8 cellular contexts compared by ENCODE assay signal in genomic region chr16:14634389-14634725, GRCh38. TPM values are rescaled to one million over a fixed set of nuclear protein-coding genes. Genes with fewer than 3 reads are reported as not detected.
DNase-seq lines count a peak whose midpoint lies in the region; ATAC-seq and TF ChIP-seq lines count a peak whose summit lies in the region.

No MANE protein-coding gene starts in this region.

- no peaks in the 10 kb centered on the region for H3K9me3 ChIP-seq in CD8-positive, alpha-beta memory T cell (ENCODE audit: low read length)
- H3K9me3 ChIP-seq in OCI-LY1 (ENCODE audit: low read length) (no peaks in the 10 kb centered on the region), endodermal cell (ENCODE audit: control insufficient read depth, low read length) (no peaks in the 10 kb centered on the region), ovary (no peaks in the 10 kb centered on the region)

- no peak for TF ChIP-seq POLR2A in ovary (IDR thresholded peaks at IDR 0.05)

- H3K9ac ChIP-seq in OCI-LY1 (ENCODE audit: low read length) (no peak overlapping the region; the same call in 1 of the 2 replicates), endodermal cell (ENCODE audit: extremely low read depth, low read length, poor library complexity, severe bottlenecking) (no peak overlapping the region)

- ATAC-seq in GM18519 (IDR thresholded peaks at IDR 0.05; ENCODE audit: low FRiP score, unreplicated experiment), result no peak

- H3K27ac ChIP-seq in CD8-positive, alpha-beta memory T cell (ENCODE audit: low read depth, low read length), result no peak overlapping the region
- H3K27ac ChIP-seq in OCI-LY1 (ENCODE audit: low read depth, low read length, poor library complexity, severe bottlenecking), result no peak overlapping the region
- H3K27ac ChIP-seq in endodermal cell (ENCODE audit: low read depth, low read length), result no peak overlapping the region
- H3K27ac ChIP-seq in ovary, result no peak overlapping the region

- H3K27me3 ChIP-seq in CD8-positive, alpha-beta memory T cell (ENCODE audit: insufficient read depth, low read length, poor library complexity, severe bottlenecking), result no peaks in the 10 kb centered on the region
- H3K27me3 ChIP-seq in OCI-LY1 (ENCODE audit: insufficient read depth, low read length) (no peaks in the 10 kb centered on the region), endodermal cell (ENCODE audit: control insufficient read depth, insufficient read depth, low read length, poor library complexity, severe bottlenecking) (no peaks in the 10 kb centered on the region), ovary (no peaks in the 10 kb centered on the region)

- H3K4me3 ChIP-seq in CD8-positive, alpha-beta memory T cell (ENCODE audit: low read length), result peak overlapping the region; percentile 87
- H3K4me3 ChIP-seq in OCI-LY1 (ENCODE audit: low read depth, low read length, poor library complexity, severe bottlenecking) (peak overlapping the region; percentile 99), endodermal cell (ENCODE audit: low read length) (peak overlapping the region; percentile 95), ovary (peak overlapping the region; percentile 60)

- peaks cover 38% of the 10 kb centered on the region for H3K4me1 ChIP-seq in CD8-positive, alpha-beta memory T cell (ENCODE audit: insufficient read depth, low read length)
- H3K4me1 ChIP-seq in OCI-LY1 (ENCODE audit: insufficient read depth, low read length, severe bottlenecking) (peaks cover 26% of the 10 kb centered on the region), endodermal cell (ENCODE audit: control insufficient read depth, insufficient read depth, low read length) (peaks cover 11% of the 10 kb centered on the region), ovary (ENCODE audit: insufficient read depth) (peaks cover 8% of the 10 kb centered on the region)

- H3K36me3 Mint-ChIP-seq in CD8-positive, alpha-beta memory T cell, result peaks cover 0 to 36% (median 0%) of the 10 kb centered on the region in 3 donors
- peaks cover 27% of the 10 kb centered on the region for H3K36me3 Mint-ChIP-seq in endodermal cell (ENCODE audit: low read depth)

- H3K27ac Mint-ChIP-seq in CD8-positive, alpha-beta memory T cell, result peak overlapping the region; percentile 95 to 100 (median 99)
- peak overlapping the region; percentile 98 for H3K27ac Mint-ChIP-seq in endodermal cell

- H3K27me3 Mint-ChIP-seq in CD8-positive, alpha-beta memory T cell, result peaks cover 0 to 2% of the 10 kb centered on the region in 2 donors
- H3K27me3 Mint-ChIP-seq in endodermal cell (ENCODE audit: insufficient read depth), result no peaks in the 10 kb centered on the region

- no peaks in the 10 kb centered on the region for H3F3A ChIP-seq in OCI-LY1 (ENCODE audit: insufficient read depth, low read length)

- no peak overlapping the region for H2AFZ ChIP-seq in OCI-LY1 (ENCODE audit: low read length)

- H3K36me3 ChIP-seq in CD8-positive, alpha-beta memory T cell (ENCODE audit: insufficient read depth, low read length), result no peaks in the 10 kb centered on the region
- H3K36me3 ChIP-seq in OCI-LY1 (ENCODE audit: insufficient read depth, low read length) (peaks cover 35% of the 10 kb centered on the region), endodermal cell (ENCODE audit: control insufficient read depth, insufficient read depth, low read length) (peaks cover 31% of the 10 kb centered on the region), ovary (no peaks in the 10 kb centered on the region)

- WGBS in endodermal cell (ENCODE audit: insufficient coverage in 1 of 2, insufficient read length in 1 of 2), 2 experiments, result 72 to 82% methylated on average over 7 of the region's 7 CpGs
- WGBS in ovary, 3 donors, result 61 to 66% (median 65%) methylated on average over 7 of the region's 7 CpGs

- POLR2A ChIA-PET in CD8-positive, alpha-beta memory T cell (lab: Charles Lee), result no interaction called here

- peak overlapping the region; percentile 97 for H3K4me2 ChIP-seq in OCI-LY1 (ENCODE audit: low read length)

- H3K79me2 ChIP-seq in OCI-LY1 (ENCODE audit: insufficient read depth, low read length), result peaks cover 61% of the 10 kb centered on the region

- CTCF ChIA-PET in CD8-positive, alpha-beta memory T cell (lab: Charles Lee), result interaction anchor here (0.6 kb wide), 1 partner anchor 332 kb away, joined by 4 read pairs; no protein-coding TSS in a partner anchor

- no peaks in the 10 kb centered on the region for H4K20me1 ChIP-seq in OCI-LY1 (ENCODE audit: insufficient read depth, low read length)

- H3K4me1 Mint-ChIP-seq in CD8-positive, alpha-beta memory T cell, result peaks cover 46 to 76% (median 66%) of the 10 kb centered on the region in 3 donors
- H3K4me1 Mint-ChIP-seq in endodermal cell, result peaks cover 34% of the 10 kb centered on the region

- TF ChIP-seq CTCF in OCI-LY1 (IDR thresholded peaks at IDR 0.05; ENCODE audit: low read length), result no peak
- no peak for TF ChIP-seq CTCF in endodermal cell (conservative IDR thresholded peaks at IDR 0.05)
- no peak for TF ChIP-seq CTCF in ovary (IDR thresholded peaks at IDR 0.05)

- H3K9me2 ChIP-seq in OCI-LY1 (ENCODE audit: low read depth, low read length), result no peaks in the 10 kb centered on the region

- H3K9me3 Mint-ChIP-seq in CD8-positive, alpha-beta memory T cell, result peaks cover 0 to 4% (median 0%) of the 10 kb centered on the region in 5 donors
- no peaks in the 10 kb centered on the region for H3K9me3 Mint-ChIP-seq in endodermal cell

- DNase-seq in CD8-positive, alpha-beta memory T cell, result no peak
- DNase-seq in endodermal cell (no peak), ovary (no peak), NCI-H774 (lab: John Stamatoyannopoulos, UW) (no peak), epidermal melanocyte (ENCODE audit: insufficient read length, low spot score) (no peak), KG1 (lab: John Stamatoyannopoulos, UW) (no peak)

- intact Hi-C loops in ovary (cut with DNase I), result loop anchor here in 1 of 4 donors (10.0 kb wide), 1 partner anchor 330 kb away; no protein-coding TSS in a partner anchor

- peak overlapping the region; percentile 95 to 100 (median 100) for H3K4me3 Mint-ChIP-seq in CD8-positive, alpha-beta memory T cell
- peak overlapping the region; percentile 97 for H3K4me3 Mint-ChIP-seq in endodermal cell

- TF ChIP-seq EP300 in ovary (IDR thresholded peaks at IDR 0.05), result no peak

RNA-seq across cellular contexts. Expression of gene BFAR, which starts 1.6 kb away (rescaled TPM):
- total RNA-seq in CD8-positive, alpha-beta memory T cell, result 10 to 100 TPM; 79.1 to 87.7 TPM
- polyA plus RNA-seq in CD8-positive, alpha-beta memory T cell, result 49.4 TPM
- 10 to 100 TPM; 60.1 to 73.3 TPM for total RNA-seq in endodermal cell
- 59.2 TPM for polyA plus RNA-seq in endodermal cell (2013, experiment 1 of 2)
- polyA plus RNA-seq in endodermal cell (2013, experiment 2 of 2), result 54.5 TPM
- 10 to 100 TPM; 42.2 to 57.0 (median 47.0) TPM for total RNA-seq in ovary
- polyA plus RNA-seq in ovary, result 10 to 100 TPM; 51.6 to 83.7 TPM

RNA-seq across cellular contexts. Expression of gene PARN, which starts 4.3 kb away (rescaled TPM):
- total RNA-seq in CD8-positive, alpha-beta memory T cell, result 10 to 100 TPM; 45.9 to 48.2 TPM
- 46.0 TPM for polyA plus RNA-seq in CD8-positive, alpha-beta memory T cell
- total RNA-seq in endodermal cell (10 to 100 TPM; 43.7 to 45.7 TPM), ovary (10 to 100 TPM; 20.9 to 35.4 (median 29.0) TPM)
- 29.8 TPM for polyA plus RNA-seq in endodermal cell (2013, experiment 1 of 2)
- polyA plus RNA-seq in endodermal cell (2013, experiment 2 of 2), result 27.5 TPM
- 10 to 100 TPM; 19.5 to 42.0 TPM for polyA plus RNA-seq in ovary

RNA-seq across cellular contexts. Expression of gene PLA2G10, which starts 59.8 kb away (rescaled TPM):
- total RNA-seq in CD8-positive, alpha-beta memory T cell, result not detected
- polyA plus RNA-seq in CD8-positive, alpha-beta memory T cell, result not detected
- total RNA-seq in endodermal cell, result under 1 TPM; 0.53 to 0.64 TPM
- polyA plus RNA-seq in endodermal cell (2013, experiment 1 of 2), result not detected
- polyA plus RNA-seq in endodermal cell (2013, experiment 2 of 2), result not detected
- total RNA-seq in ovary, result 1 to 10 TPM in 1 of 7 donors, not detected in 6; 2.5 TPM
- not detected for polyA plus RNA-seq in ovary
